ENCODE assay signal across 1 cellular context in genomic region chr12:109910969-109911348, GRCh38.
TF ChIP-seq lines count a peak whose summit lies in the region.

No MANE protein-coding gene starts in this region.

TF ChIP-seq in K562, 482 proteins besides CTCF, POLR2A, EP300 and RAD21 (continued from another document and continues in another):
- peak in 2 of 3 experiments; percentile 39 to 63 for TF ChIP-seq YY1 (IDR thresholded peaks at IDR 0.05; ENCODE audit: borderline replicate concordance in 1 of 3, control insufficient read depth in 1 of 3, extremely low read depth in 1 of 3, insufficient read depth in 3 of 3, insufficient read length in 1 of 3, insufficient replicate concordance in 2 of 3, low read depth in 1 of 3, low read length in 2 of 3)
- peak in 1 of 2 experiments; percentile 42; a peak in 1 of 4 replicates for TF ChIP-seq RCOR1 (IDR thresholded peaks at IDR 0.05; ENCODE audit: borderline replicate concordance in 1 of 2, low read depth in 2 of 2, low read length in 2 of 2)
- no peak for TF ChIP-seq ZBTB9 (CRISPR knock-in tag; IDR thresholded peaks at IDR 0.05)
- TF ChIP-seq MGA (IDR thresholded peaks at IDR 0.05): peak; percentile 65
- TF ChIP-seq NR4A1 (CRISPR knock-in tag; IDR thresholded peaks at IDR 0.05): no peak
- TF ChIP-seq NR4A1 (tag; IDR thresholded peaks at IDR 0.05): no peak
- peak; percentile 28 for TF ChIP-seq HMGN3 (IDR thresholded peaks at IDR 0.05; ENCODE audit: borderline replicate concordance, extremely low read depth, insufficient read length, low read depth, low read length)
- peak; percentile 92 for TF ChIP-seq CTCFL (IDR thresholded peaks at IDR 0.05; ENCODE audit: borderline replicate concordance, insufficient read depth, low read depth, low read length, poor library complexity, severe bottlenecking)
- TF ChIP-seq ZNF124 (CRISPR knock-in tag; IDR thresholded peaks at IDR 0.05): no peak
- TF ChIP-seq MAZ (CRISPR knock-in tag; conservative IDR thresholded peaks at IDR 0.05 in 1 of 2, IDR thresholded peaks at IDR 0.05 in 1 of 2): peak in 1 of 2 experiments; percentile 32; a peak in 1 of 4 replicates
- TF ChIP-seq TOE1 (IDR thresholded peaks at IDR 0.05; ENCODE audit: borderline replicate concordance): 0 out of 2 replicates have a peak, but pooled peaks have one; percentile 28
- TF ChIP-seq TOE1 (CRISPR knock-in tag; IDR thresholded peaks at IDR 0.05; ENCODE audit: borderline replicate concordance, low read depth): no peak
- 0 out of 2 replicates have a peak, but pooled peaks have one; percentile 25 for TF ChIP-seq SMARCA5 (IDR thresholded peaks at IDR 0.05)
- TF ChIP-seq IRF2 (CRISPR knock-in tag; IDR thresholded peaks at IDR 0.05): no peak
- no peak for TF ChIP-seq NFE2L1 (tag; IDR thresholded peaks at IDR 0.05; ENCODE audit: borderline replicate concordance, low read depth)
- TF ChIP-seq SRSF3 (IDR thresholded peaks at IDR 0.05; ENCODE audit: insufficient read depth, low read length): no peak
- no peak for TF ChIP-seq MYBL2 (IDR thresholded peaks at IDR 0.05; ENCODE audit: low read depth)
- no peak for TF ChIP-seq MYBL2 (CRISPR knock-in tag; IDR thresholded peaks at IDR 0.05; ENCODE audit: borderline replicate concordance)
- TF ChIP-seq PRMT5 (CRISPR knock-in tag; IDR thresholded peaks at IDR 0.05): no peak
- TF ChIP-seq NFRKB (IDR thresholded peaks at IDR 0.05; ENCODE audit: low read depth): no peak
- TF ChIP-seq KAT8 (IDR thresholded peaks at IDR 0.05; ENCODE audit: low read depth): no peak
- peak; percentile 58 to 61 for TF ChIP-seq MNT (conservative IDR thresholded peaks at IDR 0.05)
- TF ChIP-seq MEF2D (tag; conservative IDR thresholded peaks at IDR 0.05; ENCODE audit: low read depth): no peak
- no peak for TF ChIP-seq ZNF133 (CRISPR knock-in tag; IDR thresholded peaks at IDR 0.05)
- peak; percentile 40; the same call in 1 of the 2 replicates for TF ChIP-seq USF2 (CRISPR knock-in tag; IDR thresholded peaks at IDR 0.05)
- TF ChIP-seq KLF16 (IDR thresholded peaks at IDR 0.05): peak; percentile 67; the same call in 1 of the 2 replicates
- TF ChIP-seq TBP (optimal IDR thresholded peaks at IDR 0.05; ENCODE audit: low read depth, low read length): no peak
- TF ChIP-seq BHLHE40 (IDR thresholded peaks at IDR 0.05; ENCODE audit: low read length): peak; percentile 85
- no peak for TF ChIP-seq MAFK (IDR thresholded peaks at IDR 0.05; ENCODE audit: low read length)
- TF ChIP-seq CREM (IDR thresholded peaks at IDR 0.05; ENCODE audit: low read depth): peak; percentile 54; the same call in 1 of the 2 replicates
- TF ChIP-seq PRDM10 (IDR thresholded peaks at IDR 0.05; ENCODE audit: partially characterized antibody): no peak
- TF ChIP-seq FOXA3 (CRISPR knock-in tag; conservative IDR thresholded peaks at IDR 0.05 in 1 of 2, IDR thresholded peaks at IDR 0.05 in 1 of 2): no peak
- no peak for TF ChIP-seq CREB3L1 (IDR thresholded peaks at IDR 0.05; ENCODE audit: borderline replicate concordance, low read depth)
- 0 out of 2 replicates have a peak, but pooled peaks have one; percentile 26 for TF ChIP-seq ZNF224 (CRISPR knock-in tag; IDR thresholded peaks at IDR 0.05)
